ENCODE assay signal across 19 cellular contexts in genomic region chr5:42502613-42503470, GRCh38.
DNase-seq lines count a peak whose midpoint lies in the region; ATAC-seq and TF ChIP-seq lines count a peak whose summit lies in the region.
"Had no signal": no experiment of that assay in that cellular context is flagged by ENCODE, and none has a peak within 500 bp of the region (broad histone marks: within the 10 kb centered on the region; RNA-seq: fewer than 3 reads in every experiment).

No MANE protein-coding gene starts in this region.

- H3K4me1 ChIP-seq in mammary epithelial cell (ENCODE audit: insufficient read depth, low read length) = peaks cover 3% of the 10 kb centered on the region
- peaks cover 83 to 99% of the 10 kb centered on the region in 2 donors for H3K4me1 ChIP-seq in gastrocnemius medialis

- H2AFZ ChIP-seq in mammary epithelial cell (ENCODE audit: low read depth, low read length) = no peak overlapping the region

- BruUV-seq in mammary epithelial cell (replicated peaks; lab: Mats Ljungman, UMichigan) = no TSS peak

- no peak overlapping the region for H3K4me3 ChIP-seq in LNCaP clone FGC (ENCODE audit: low read depth, low read length)
- H3K4me3 ChIP-seq in mammary epithelial cell (replicated peaks in 1 of 3; ENCODE audit: insufficient read depth in 1 of 3, low read depth in 2 of 3, low read length in 3 of 3) = no peak overlapping the region
- H3K4me3 ChIP-seq in fibroblast of pulmonary artery (replicated peaks; ENCODE audit: low read depth, low read length) = no peak overlapping the region
- no peak overlapping the region for H3K4me3 ChIP-seq in gastrocnemius medialis
- H3K4me3 ChIP-seq: K562 had no signal

- intact Hi-C loops in mammary epithelial cell (cut with micrococcal nuclease) = no loop called here
- intact Hi-C loops in gastrocnemius medialis (cut with DNase I; ENCODE audit: low total_unique reads) = no loop called here

- in situ Hi-C loops in mammary epithelial cell (cut with MboI; ENCODE audit: low sequenced_read_pairs in 2 of 2) = no loop called here
- in situ Hi-C loops in gastrocnemius medialis (cut with MboI; ENCODE audit: low sequenced_read_pairs in 4 of 4) = no loop called here
- in situ Hi-C loops in GM13976 (cut with MboI; ENCODE audit: low sequenced_read_pairs, unreplicated experiment) = no loop called here

- no peak overlapping the region for H3K9ac ChIP-seq in mammary epithelial cell (ENCODE audit: insufficient read depth, low read length)

- H3K36me3 ChIP-seq in mammary epithelial cell (ENCODE audit: insufficient read depth, low read length) (no peaks in the 10 kb centered on the region), gastrocnemius medialis (no peaks in the 10 kb centered on the region)

- H3K27me3 ChIP-seq in mammary epithelial cell (ENCODE audit: insufficient read depth, low read length) (no peaks in the 10 kb centered on the region), gastrocnemius medialis (no peaks in the 10 kb centered on the region)

- H3K9me3 ChIP-seq in mammary epithelial cell (replicated peaks; ENCODE audit: insufficient read depth, low read length) = no peaks in the 10 kb centered on the region
- no peaks in the 10 kb centered on the region for H3K9me3 ChIP-seq in gastrocnemius medialis

- peak; percentile 54 for DNase-seq in LNCaP clone FGC (ENCODE audit: low read depth)
- peak; percentile 9 for DNase-seq in mammary epithelial cell
- peak; percentile 22 for DNase-seq in fibroblast of pulmonary artery (ENCODE audit: low read depth)
- DNase-seq in gastrocnemius medialis = no peak
- no peak for DNase-seq in COR-L47 (lab: John Stamatoyannopoulos, UW)
- DNase-seq in GM13976 (ENCODE audit: low spot score) = no peak
- no peak for DNase-seq in DMS 273 (lab: John Stamatoyannopoulos, UW; ENCODE audit: unreplicated experiment)
- no peak for DNase-seq in NCI-H2227 (lab: John Stamatoyannopoulos, UW; ENCODE audit: unreplicated experiment)
- DNase-seq: ACHN; Calu3; CD4-positive, CD25-positive, alpha-beta regulatory T cell; DMS79 treated with DMSO at 0.1 percent for 48 hours; NCI-H1092; NCI-H345; NCI-H69; NK-92 treated with Interleukin-12 subunit alpha and Interleukin-12 subunit beta, amount 100 ng/mL, for 24 hours had no signal

- CTCF ChIA-PET in mammary epithelial cell (lab: Charles Lee; ENCODE audit: low non-redundant PET) = no interaction called here

- H3K27ac ChIP-seq in mammary epithelial cell (ENCODE audit: insufficient read depth, low read depth, low read length) = no peak overlapping the region
- H3K27ac ChIP-seq in gastrocnemius medialis = peak overlapping the region; percentile 48 to 91 (median 84)

- TF ChIP-seq CTCF in LNCaP clone FGC (IDR thresholded peaks at IDR 0.05; ENCODE audit: control insufficient read depth, extremely low read depth, insufficient read depth) = no peak
- TF ChIP-seq CTCF in mammary epithelial cell (conservative IDR thresholded peaks at IDR 0.05 in 1 of 2, IDR thresholded peaks at IDR 0.05 in 1 of 2; ENCODE audit: extremely low read depth in 1 of 2, insufficient read depth in 1 of 2, low read depth in 1 of 2, low read length in 2 of 2) = no peak
- TF ChIP-seq CTCF in fibroblast of pulmonary artery (IDR thresholded peaks at IDR 0.05; ENCODE audit: low read length, missing control alignments) = no peak
- no peak for TF ChIP-seq CTCF in gastrocnemius medialis (IDR thresholded peaks at IDR 0.05 in 4 of 5, conservative IDR thresholded peaks at IDR 0.05 in 1 of 5)
- TF ChIP-seq CTCF in GM13976 (IDR thresholded peaks at IDR 0.05; ENCODE audit: borderline replicate concordance, control extremely low read depth, extremely low read depth, insufficient read depth, missing control alignments) = no peak

- WGBS in mammary epithelial cell (ENCODE audit: low coverage, missing lambda C conversion rate) = 25% methylated on average over 2 of the region's 2 CpGs

- no peaks in the 10 kb centered on the region for H4K20me1 ChIP-seq in mammary epithelial cell (ENCODE audit: insufficient read depth, low read length)

- peak in 1 of 2 donors; percentile 46 for ATAC-seq in gastrocnemius medialis
- ATAC-seq: HCT116, K562, Right ventricle myocardium inferior had no signal

- TF ChIP-seq POLR2A in gastrocnemius medialis (IDR thresholded peaks at IDR 0.05) = no peak

- no peak overlapping the region for H3K4me2 ChIP-seq in mammary epithelial cell (ENCODE audit: insufficient read depth, low read depth, low read length)

- no peaks in the 10 kb centered on the region for H3K79me2 ChIP-seq in mammary epithelial cell (ENCODE audit: insufficient read depth, low read length)

- dilution Hi-C loops in mammary epithelial cell (cut with HindIII; ENCODE audit: low sequenced_read_pairs) = no loop called here

Comparison
In these comparisons a context has a peak if more than half of its experiments do, and no peak if none do; other contexts are left out.
1. DNase-seq: peak in LNCaP clone FGC (single experiment), mammary epithelial cell (single experiment) and fibroblast of pulmonary artery (single experiment); none in gastrocnemius medialis (0 of 2), COR-L47 (single experiment), GM13976 (single experiment), DMS 273 (single experiment) and NCI-H2227 (single experiment).